ENCODE assay signal across 8 cellular contexts in the genomic region with DNA sequence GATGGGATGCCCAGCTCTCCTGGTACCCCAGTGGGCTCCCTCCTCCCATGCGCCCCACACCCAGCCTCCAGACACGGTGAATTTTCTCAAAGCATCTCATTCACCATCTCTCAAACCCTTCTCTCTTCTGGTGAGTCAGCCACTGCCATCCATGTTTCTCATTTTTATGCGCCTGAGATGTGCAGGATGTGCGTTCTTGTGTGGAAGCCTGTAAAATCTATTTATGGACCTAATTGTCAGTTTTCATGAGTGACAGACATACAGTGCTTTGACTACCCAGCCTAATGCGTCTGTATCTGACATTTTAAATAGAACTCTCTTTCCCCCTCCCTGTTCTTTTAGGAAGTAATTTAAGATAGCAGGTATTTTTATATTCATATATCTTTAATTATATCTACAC.
"Had no signal": no experiment of that assay in that cellular context is flagged by ENCODE, and none has a peak within 500 bp of the region (broad histone marks: within the 10 kb centered on the region; RNA-seq: fewer than 3 reads in every experiment).

No MANE protein-coding gene starts in this region.

- H3K4me1 ChIP-seq: HAP-1 had no signal

- H3K36me3 ChIP-seq: HAP-1 had no signal

- H3K9me3 ChIP-seq: HAP-1 had no signal

- FAIRE-seq: HepG2 had no signal

- H3K27ac ChIP-seq: HL-60 had no signal

- H3K4me3 ChIP-seq: GM23338, HAP-1 had no signal

- H2AFZ ChIP-seq: GM23338 had no signal

- H3K4me2 ChIP-seq: GM23338 had no signal

- ATAC-seq: GM23338, HCT116, HepG2 had no signal

- DNase-seq: H7, HFFc6, KBM-7 had no signal
